In genomic region chr20:3101251-3101650, GRCh38 we compare ENCODE assay signal across 17 cellular contexts. TPM values are rescaled to one million over a fixed set of nuclear protein-coding genes. Genes with fewer than 3 reads are reported as not detected.
DNase-seq lines count a peak whose midpoint lies in the region; ATAC-seq and TF ChIP-seq lines count a peak whose summit lies in the region.
"Had no signal": no experiment of that assay in that cellular context is flagged by ENCODE, and none has a peak within 500 bp of the region (broad histone marks: within the 10 kb centered on the region; RNA-seq: fewer than 3 reads in every experiment).

No MANE protein-coding gene starts in this region.

- no peak for TF ChIP-seq EP300 in suprapubic skin (IDR thresholded peaks at IDR 0.05)

- H3K36me3 ChIP-seq in IMR-90 (ENCODE audit: control insufficient read depth, insufficient read depth, low read length), result peaks cover 1% of the 10 kb centered on the region; the same call in 1 of the 2 replicates
- no peaks in the 10 kb centered on the region for H3K36me3 ChIP-seq in Loucy (ENCODE audit: insufficient read depth, low read length)
- no peaks in the 10 kb centered on the region for H3K36me3 ChIP-seq in suprapubic skin
- no peaks in the 10 kb centered on the region for H3K36me3 ChIP-seq in naive thymus-derived CD4-positive, alpha-beta T cell (ENCODE audit: control insufficient read depth in 2 of 3, insufficient read depth in 3 of 3, low read length in 3 of 3)
- H3K36me3 ChIP-seq: HAP-1 had no signal

- no peak overlapping the region for H3K9ac ChIP-seq in IMR-90 (ENCODE audit: low read depth, low read length)
- peak overlapping the region; percentile 16 for H3K9ac ChIP-seq in Loucy (ENCODE audit: low read depth, low read length, poor library complexity, severe bottlenecking)

- H3K4me2 ChIP-seq in IMR-90 (ENCODE audit: low read depth, low read length) (no peak overlapping the region), Loucy (ENCODE audit: low read depth, low read length, poor library complexity, severe bottlenecking) (no peak overlapping the region)

- no peak for TF ChIP-seq RAD21 in IMR-90 (IDR thresholded peaks at IDR 0.05; ENCODE audit: low read length)

- no peaks in the 10 kb centered on the region for H3K79me1 ChIP-seq in IMR-90 (ENCODE audit: low read depth in 1 of 2, low read length in 2 of 2)

- no TSS peak for BruUV-seq in IMR-90 (replicated peaks; lab: Mats Ljungman, UMichigan)

- no peak overlapping the region for H3K27ac ChIP-seq in IMR-90 (ENCODE audit: insufficient read depth, low read length)
- H3K27ac ChIP-seq in dorsolateral prefrontal cortex, result peak overlapping the region in 30 of 59 donors; percentile 28 to 93 (median 83)
- H3K27ac ChIP-seq in suprapubic skin, result no peak overlapping the region
- no peak overlapping the region for H3K27ac ChIP-seq in naive thymus-derived CD4-positive, alpha-beta T cell (ENCODE audit: low read depth, low read length)

- H2BK20ac ChIP-seq in IMR-90 (ENCODE audit: low read depth, low read length), result no peak overlapping the region

- TF ChIP-seq POLR2A in IMR-90 (IDR thresholded peaks at IDR 0.05; ENCODE audit: low read depth, low read length), result no peak
- no peak for TF ChIP-seq POLR2A in suprapubic skin (IDR thresholded peaks at IDR 0.05)

- H3K27me3 ChIP-seq in IMR-90 (ENCODE audit: control insufficient read depth, insufficient read depth, low read length), result no peaks in the 10 kb centered on the region; the same call in 1 of the 2 replicates
- no peaks in the 10 kb centered on the region for H3K27me3 ChIP-seq in Loucy (ENCODE audit: insufficient read depth, low read length, poor library complexity, severe bottlenecking)
- no peaks in the 10 kb centered on the region for H3K27me3 ChIP-seq in dorsolateral prefrontal cortex
- no peaks in the 10 kb centered on the region for H3K27me3 ChIP-seq in suprapubic skin
- no peaks in the 10 kb centered on the region for H3K27me3 ChIP-seq in naive thymus-derived CD4-positive, alpha-beta T cell (ENCODE audit: control insufficient read depth in 2 of 2, insufficient read depth in 2 of 2, low read length in 2 of 2)

- H3K18ac ChIP-seq in IMR-90 (ENCODE audit: low read depth, low read length), result no peak overlapping the region

- peak overlapping the region in 3 of 9 donors; percentile 58 to 64 (median 63) for H3K27ac Mint-ChIP-seq in naive thymus-derived CD4-positive, alpha-beta T cell
- H3K27ac Mint-ChIP-seq: HFFc6 had no signal

- H2BK15ac ChIP-seq in IMR-90 (ENCODE audit: low read depth, low read length), result no peak overlapping the region

- intact Hi-C loops in IMR-90 (cut with micrococcal nuclease) (no loop called here), dorsolateral prefrontal cortex (cut with DNase I) (no loop called here)
- intact Hi-C loops in naive thymus-derived CD4-positive, alpha-beta T cell (cut with micrococcal nuclease), result no loop called here

- dilution Hi-C loops in IMR-90 (cut with HindIII; ENCODE audit: low sequenced_read_pairs, unreplicated experiment), result no loop called here

- no peak overlapping the region for H2AK5ac ChIP-seq in IMR-90 (ENCODE audit: low read depth, low read length)

- H3K4me3 ChIP-seq in IMR-90 (ENCODE audit: insufficient read depth, low read depth, low read length), result no peak overlapping the region
- H3K4me3 ChIP-seq in Loucy (ENCODE audit: low read length, poor library complexity, severe bottlenecking), result no peak overlapping the region
- no peak overlapping the region for H3K4me3 ChIP-seq in dorsolateral prefrontal cortex
- H3K4me3 ChIP-seq in suprapubic skin, result no peak overlapping the region
- H3K4me3 ChIP-seq in naive thymus-derived CD4-positive, alpha-beta T cell (ENCODE audit: low read length), result no peak overlapping the region
- H3K4me3 ChIP-seq: HAP-1 had no signal

- H3K9me2 ChIP-seq in Loucy (replicated peaks; ENCODE audit: low read depth, low read length), result no peaks in the 10 kb centered on the region

- in situ Hi-C loops in IMR-90 (cut with MboI; ENCODE audit: low sequenced_read_pairs), result no loop called here

- H3K4me1 ChIP-seq in IMR-90 (ENCODE audit: control insufficient read depth, insufficient read depth, low read length) (no peaks in the 10 kb centered on the region), Loucy (ENCODE audit: insufficient read depth, low read length, poor library complexity, severe bottlenecking) (peaks cover 36% of the 10 kb centered on the region), suprapubic skin (no peaks in the 10 kb centered on the region)
- peaks cover 10 to 21% of the 10 kb centered on the region in 2 donors for H3K4me1 ChIP-seq in naive thymus-derived CD4-positive, alpha-beta T cell (ENCODE audit: control insufficient read depth in 2 of 2, insufficient read depth in 2 of 2, low read length in 2 of 2)

- no peak overlapping the region for H3K56ac ChIP-seq in IMR-90 (ENCODE audit: extremely low read depth, insufficient read depth, low read length)

- no peaks in the 10 kb centered on the region for H4K20me1 ChIP-seq in IMR-90 (ENCODE audit: insufficient read depth, low read length)
- H4K20me1 ChIP-seq in Loucy (ENCODE audit: insufficient read depth, low read length, poor library complexity, severe bottlenecking), result no peaks in the 10 kb centered on the region

- peak overlapping the region; percentile 23 for H2AFZ ChIP-seq in IMR-90 (replicated peaks; ENCODE audit: low read length, poor library complexity)
- no peak overlapping the region for H2AFZ ChIP-seq in Loucy (ENCODE audit: low read length)

- no peak overlapping the region for H4K5ac ChIP-seq in IMR-90 (ENCODE audit: low read depth, low read length)

- no peaks in the 10 kb centered on the region for H3K27me3 Mint-ChIP-seq in naive thymus-derived CD4-positive, alpha-beta T cell

- H3K23ac ChIP-seq in IMR-90 (ENCODE audit: low read depth, low read length), result no peak overlapping the region

- no peaks in the 10 kb centered on the region for H3K9me3 Mint-ChIP-seq in naive thymus-derived CD4-positive, alpha-beta T cell
- H3K9me3 Mint-ChIP-seq: CD8-positive, alpha-beta T cell; HFFc6 had no signal

- POLR2A ChIA-PET in IMR-90 (lab: Charles Lee; ENCODE audit: unreplicated experiment), result no interaction called here
- POLR2A ChIA-PET in naive thymus-derived CD4-positive, alpha-beta T cell (lab: Charles Lee), result interaction anchor here (1.0 to 4.7 kb wide), 6 partner anchors 8 to 28 kb away, joined by 4 to 32 read pairs (median 6); no protein-coding TSS in a partner anchor

- no peak overlapping the region for H4K8ac ChIP-seq in IMR-90 (ENCODE audit: low read depth in 2 of 2, low read length in 2 of 2)

- DNase-seq in IMR-90 (no peak), dorsolateral prefrontal cortex (no peak), suprapubic skin (ENCODE audit: low spot score in 2 of 2) (no peak)
- DNase-seq in naive thymus-derived CD4-positive, alpha-beta T cell, result no peak
- DNase-seq: C1 segment of cervical spinal cord; Caco-2; CD8-positive, alpha-beta T cell; DMS153; DND-41; GOT3; HFFc6 had no signal

- no peak overlapping the region for H3K4ac ChIP-seq in IMR-90 (ENCODE audit: low read depth, low read length)

- H3K9me3 ChIP-seq in IMR-90 (ENCODE audit: control insufficient read depth, insufficient read depth, low read length), result no peaks in the 10 kb centered on the region
- H3K9me3 ChIP-seq in Loucy (ENCODE audit: insufficient read depth, low read depth, low read length), result no peaks in the 10 kb centered on the region
- no peaks in the 10 kb centered on the region for H3K9me3 ChIP-seq in suprapubic skin
- no peaks in the 10 kb centered on the region for H3K9me3 ChIP-seq in naive thymus-derived CD4-positive, alpha-beta T cell (ENCODE audit: control insufficient read depth in 2 of 3, low read length in 3 of 3)
- H3K9me3 ChIP-seq: Caco-2, HAP-1 had no signal

- H2AK9ac ChIP-seq in IMR-90 (replicated peaks; ENCODE audit: low read depth, low read length, poor library complexity), result no peak overlapping the region

- H4K91ac ChIP-seq in IMR-90 (ENCODE audit: insufficient read depth, low read depth, low read length), result no peak overlapping the region

- H3K36me3 Mint-ChIP-seq in naive thymus-derived CD4-positive, alpha-beta T cell, result no peaks in the 10 kb centered on the region
- H3K36me3 Mint-ChIP-seq: CD8-positive, alpha-beta T cell had no signal

- TF ChIP-seq CTCF in IMR-90 (conservative IDR thresholded peaks at IDR 0.05; ENCODE audit: low read depth, low read length), result no peak
- no peak for TF ChIP-seq CTCF in Loucy (conservative IDR thresholded peaks at IDR 0.05; ENCODE audit: low read length)
- TF ChIP-seq CTCF in dorsolateral prefrontal cortex (IDR thresholded peaks at IDR 0.05 in 54 of 56, conservative IDR thresholded peaks at IDR 0.05 in 2 of 56; ENCODE audit: low read depth in 1 of 56, partially characterized antibody in 56 of 56), result no peak
- TF ChIP-seq CTCF in suprapubic skin (IDR thresholded peaks at IDR 0.05), result no peak

- H2BK5ac ChIP-seq in IMR-90 (ENCODE audit: low read depth, low read length, poor library complexity, severe bottlenecking), result no peak overlapping the region

- H3K79me2 ChIP-seq in Loucy (ENCODE audit: insufficient read depth, low read length), result no peaks in the 10 kb centered on the region

- H3K4me3 Mint-ChIP-seq in naive thymus-derived CD4-positive, alpha-beta T cell, result peak overlapping the region in 1 of 10 donors; percentile 80
- H3K4me3 Mint-ChIP-seq: HFFc6 had no signal

- WGBS in IMR-90 (ENCODE audit: extremely low coverage in 2 of 2, insufficient read length in 1 of 2), 2 experiments, result 40% methylated on average over 1 of the region's 6 CpGs; no CpG with 5 or more reads in 1 of the 2 experiments
- 92% methylated on average over 6 of the region's 6 CpGs for WGBS in suprapubic skin

- H3F3A ChIP-seq in Loucy (ENCODE audit: low read depth), result no peaks in the 10 kb centered on the region

- no peak for ATAC-seq in IMR-90 (ENCODE audit: low read depth)
- ATAC-seq in GM18498 (IDR thresholded peaks at IDR 0.05; ENCODE audit: unreplicated experiment), result no peak
- ATAC-seq in naive thymus-derived CD4-positive, alpha-beta T cell, result no peak

- no peak overlapping the region for H3K14ac ChIP-seq in IMR-90 (replicated peaks; ENCODE audit: low read depth, low read length)

- CTCF ChIA-PET in IMR-90 (lab: Yijun Ruan, JAX), result no interaction called here
- CTCF ChIA-PET in naive thymus-derived CD4-positive, alpha-beta T cell (lab: Charles Lee), result no interaction called here

- no peaks in the 10 kb centered on the region for H3K9me1 ChIP-seq in IMR-90 (ENCODE audit: insufficient read depth, low read length)

- no peak overlapping the region for H2BK120ac ChIP-seq in IMR-90 (ENCODE audit: low read depth, low read length)

- peaks cover 14 to 26% (median 24%) of the 10 kb centered on the region in 7 donors for H3K4me1 Mint-ChIP-seq in naive thymus-derived CD4-positive, alpha-beta T cell

RNA-seq across cellular contexts. Expression of gene AVP, which starts 16.7 kb away (rescaled TPM):
- not detected in 2 replicates for total RNA-seq in IMR-90 (2012; rRNA removed)
- not detected in 2 replicates for polyA plus RNA-seq in IMR-90 (2012; rRNA removed)
- not detected in 2 replicates for polyA plus RNA-seq in IMR-90 (2012; cell fraction: cytosol; rRNA removed)
- polyA plus RNA-seq in IMR-90 (2012; cell fraction: nucleus; rRNA removed; ENCODE audit: low replicate concordance), result not detected in 2 replicates
- total RNA-seq in dorsolateral prefrontal cortex, result 1 to 10 TPM in 5 of 120 experiments, under 1 TPM in 5, not detected in 110; 0.80 to 1.4 (median 1.0) TPM
- not detected for total RNA-seq in suprapubic skin
- under 1 TPM in 1 of 5 experiments, not detected in 4; 0.89 TPM for total RNA-seq in naive thymus-derived CD4-positive, alpha-beta T cell
- not detected for polyA plus RNA-seq in naive thymus-derived CD4-positive, alpha-beta T cell
- total RNA-seq: A172, A673, Caco-2, HFFc6 had no signal
- polyA plus RNA-seq: BJ had no signal

RNA-seq across cellular contexts. Expression of gene OXT, which starts 29.8 kb away (rescaled TPM):
- total RNA-seq in IMR-90 (2012; rRNA removed) (not detected in 2 replicates), dorsolateral prefrontal cortex (1 to 10 TPM in 7 of 120 experiments, not detected in 113; 1.1 to 2.0 (median 1.8) TPM), suprapubic skin (1 to 10 TPM in 1 of 4 donors, not detected in 3; 2.0 TPM)
- polyA plus RNA-seq in IMR-90 (2012; rRNA removed), result not detected in 2 replicates
- not detected in 2 replicates for polyA plus RNA-seq in IMR-90 (2012; cell fraction: cytosol; rRNA removed)
- polyA plus RNA-seq in IMR-90 (2012; cell fraction: nucleus; rRNA removed; ENCODE audit: low replicate concordance), result not detected in 2 replicates
- 1 to 10 TPM in 2 of 5 experiments, not detected in 3; 1.8 to 2.3 TPM for total RNA-seq in naive thymus-derived CD4-positive, alpha-beta T cell
- polyA plus RNA-seq in naive thymus-derived CD4-positive, alpha-beta T cell, result 1 to 10 TPM; 1.2 to 1.4 TPM
- total RNA-seq: A172, A673, HFFc6 had no signal
- polyA plus RNA-seq: BJ had no signal

RNA-seq across cellular contexts. Expression of gene MRPS26, which starts 55.4 kb away (rescaled TPM):
- total RNA-seq in IMR-90 (2012; rRNA removed), result 22.2 and 24.7 TPM in 2 replicates
- polyA plus RNA-seq in IMR-90 (2012; rRNA removed), result 38.6 and 49.5 TPM in 2 replicates
- 53.9 and 56.0 TPM in 2 replicates for polyA plus RNA-seq in IMR-90 (2012; cell fraction: cytosol; rRNA removed)
- polyA plus RNA-seq in IMR-90 (2012; cell fraction: nucleus; rRNA removed; ENCODE audit: low replicate concordance), result 20.0 and 35.2 TPM in 2 replicates
- 10 to 100 TPM; 31.6 to 66.0 (median 49.9) TPM for total RNA-seq in dorsolateral prefrontal cortex
- 10 to 100 TPM; 38.5 to 59.4 (median 53.7) TPM for total RNA-seq in suprapubic skin
- 10 to 100 TPM; 22.2 to 41.6 (median 29.5) TPM for total RNA-seq in naive thymus-derived CD4-positive, alpha-beta T cell
- polyA plus RNA-seq in naive thymus-derived CD4-positive, alpha-beta T cell, result 10 to 100 TPM; 71.6 to 94.2 TPM

RNA-seq across cellular contexts. Expression of gene GNRH2, which starts 57.8 kb away (rescaled TPM):
- total RNA-seq in IMR-90 (2012; rRNA removed) (0.18 and 0.28 TPM in 2 replicates), dorsolateral prefrontal cortex (1 to 10 TPM in 85 of 120 experiments, under 1 TPM in 15, not detected in 20; 0.54 to 6.0 (median 1.8) TPM), suprapubic skin (under 1 TPM in 2 of 4 donors, not detected in 2; 0.83 TPM)
- 0.16 and 0.21 TPM in 2 replicates for polyA plus RNA-seq in IMR-90 (2012; rRNA removed)
- not detected in 2 replicates for polyA plus RNA-seq in IMR-90 (2012; cell fraction: cytosol; rRNA removed)
- polyA plus RNA-seq in IMR-90 (2012; cell fraction: nucleus; rRNA removed; ENCODE audit: low replicate concordance), result 1.7 and 3.5 TPM in 2 replicates
- total RNA-seq in naive thymus-derived CD4-positive, alpha-beta T cell, result 1 to 10 TPM in 4 of 5 experiments, under 1 TPM in 1; 0.88 to 2.9 (median 1.4) TPM
- polyA plus RNA-seq in naive thymus-derived CD4-positive, alpha-beta T cell, result not detected
- total RNA-seq: A172; Caco-2; CD8-positive, alpha-beta T cell had no signal
- polyA plus RNA-seq: BJ had no signal

RNA-seq across cellular contexts. Expression of gene FASTKD5, which starts 58.4 kb away (rescaled TPM):
- total RNA-seq in IMR-90 (2012; rRNA removed) (18.6 and 22.8 TPM in 2 replicates), dorsolateral prefrontal cortex (10 to 100 TPM; 10.4 to 25.9 (median 18.3) TPM), suprapubic skin (10 to 100 TPM; 18.1 to 25.0 (median 20.6) TPM)
- 10.1 and 11.0 TPM in 2 replicates for polyA plus RNA-seq in IMR-90 (2012; rRNA removed)
- 3.7 and 4.8 TPM in 2 replicates for polyA plus RNA-seq in IMR-90 (2012; cell fraction: cytosol; rRNA removed)
- 2.7 and 11.3 TPM in 2 replicates for polyA plus RNA-seq in IMR-90 (2012; cell fraction: nucleus; rRNA removed; ENCODE audit: low replicate concordance)
- 10 to 100 TPM; 24.5 to 41.9 (median 30.6) TPM for total RNA-seq in naive thymus-derived CD4-positive, alpha-beta T cell
- polyA plus RNA-seq in naive thymus-derived CD4-positive, alpha-beta T cell, result 10 to 100 TPM; 21.2 to 26.3 TPM

Comparison
In these comparisons a context has a peak if more than half of its experiments do, and no peak if none do; other contexts are left out.
1. H3K27ac ChIP-seq: peak in dorsolateral prefrontal cortex (30 of 59); none in IMR-90 (single experiment), suprapubic skin (single experiment) and naive thymus-derived CD4-positive, alpha-beta T cell (single experiment).